ENCODE assay signal across 1 cellular context in genomic region chr11:75579841-75580240, GRCh38.
TF ChIP-seq lines count a peak whose summit lies in the region.

No MANE protein-coding gene starts in this region.

TF ChIP-seq in K562, 482 proteins besides CTCF, POLR2A, EP300 and RAD21:
- no peak for TF ChIP-seq DNMT1 (IDR thresholded peaks at IDR 0.05)
- TF ChIP-seq DACH1 (IDR thresholded peaks at IDR 0.05; ENCODE audit: partially characterized antibody), result no peak
- TF ChIP-seq, protein P1, sequence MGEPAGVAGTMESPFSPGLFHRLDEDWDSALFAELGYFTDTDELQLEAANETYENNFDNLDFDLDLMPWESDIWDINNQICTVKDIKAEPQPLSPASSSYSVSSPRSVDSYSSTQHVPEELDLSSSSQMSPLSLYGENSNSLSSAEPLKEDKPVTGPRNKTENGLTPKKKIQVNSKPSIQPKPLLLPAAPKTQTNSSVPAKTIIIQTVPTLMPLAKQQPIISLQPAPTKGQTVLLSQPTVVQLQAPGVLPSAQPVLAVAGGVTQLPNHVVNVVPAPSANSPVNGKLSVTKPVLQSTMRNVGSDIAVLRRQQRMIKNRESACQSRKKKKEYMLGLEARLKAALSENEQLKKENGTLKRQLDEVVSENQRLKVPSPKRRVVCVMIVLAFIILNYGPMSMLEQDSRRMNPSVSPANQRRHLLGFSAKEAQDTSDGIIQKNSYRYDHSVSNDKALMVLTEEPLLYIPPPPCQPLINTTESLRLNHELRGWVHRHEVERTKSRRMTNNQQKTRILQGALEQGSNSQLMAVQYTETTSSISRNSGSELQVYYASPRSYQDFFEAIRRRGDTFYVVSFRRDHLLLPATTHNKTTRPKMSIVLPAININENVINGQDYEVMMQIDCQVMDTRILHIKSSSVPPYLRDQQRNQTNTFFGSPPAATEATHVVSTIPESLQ (CRISPR knock-in tag; IDR thresholded peaks at IDR 0.05), result no peak
- TF ChIP-seq, protein P2, sequence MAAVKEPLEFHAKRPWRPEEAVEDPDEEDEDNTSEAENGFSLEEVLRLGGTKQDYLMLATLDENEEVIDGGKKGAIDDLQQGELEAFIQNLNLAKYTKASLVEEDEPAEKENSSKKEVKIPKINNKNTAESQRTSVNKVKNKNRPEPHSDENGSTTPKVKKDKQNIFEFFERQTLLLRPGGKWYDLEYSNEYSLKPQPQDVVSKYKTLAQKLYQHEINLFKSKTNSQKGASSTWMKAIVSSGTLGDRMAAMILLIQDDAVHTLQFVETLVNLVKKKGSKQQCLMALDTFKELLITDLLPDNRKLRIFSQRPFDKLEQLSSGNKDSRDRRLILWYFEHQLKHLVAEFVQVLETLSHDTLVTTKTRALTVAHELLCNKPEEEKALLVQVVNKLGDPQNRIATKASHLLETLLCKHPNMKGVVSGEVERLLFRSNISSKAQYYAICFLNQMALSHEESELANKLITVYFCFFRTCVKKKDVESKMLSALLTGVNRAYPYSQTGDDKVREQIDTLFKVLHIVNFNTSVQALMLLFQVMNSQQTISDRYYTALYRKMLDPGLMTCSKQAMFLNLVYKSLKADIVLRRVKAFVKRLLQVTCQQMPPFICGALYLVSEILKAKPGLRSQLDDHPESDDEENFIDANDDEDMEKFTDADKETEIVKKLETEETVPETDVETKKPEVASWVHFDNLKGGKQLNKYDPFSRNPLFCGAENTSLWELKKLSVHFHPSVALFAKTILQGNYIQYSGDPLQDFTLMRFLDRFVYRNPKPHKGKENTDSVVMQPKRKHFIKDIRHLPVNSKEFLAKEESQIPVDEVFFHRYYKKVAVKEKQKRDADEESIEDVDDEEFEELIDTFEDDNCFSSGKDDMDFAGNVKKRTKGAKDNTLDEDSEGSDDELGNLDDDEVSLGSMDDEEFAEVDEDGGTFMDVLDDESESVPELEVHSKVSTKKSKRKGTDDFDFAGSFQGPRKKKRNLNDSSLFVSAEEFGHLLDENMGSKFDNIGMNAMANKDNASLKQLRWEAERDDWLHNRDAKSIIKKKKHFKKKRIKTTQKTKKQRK (IDR thresholded peaks at IDR 0.05; ENCODE audit: borderline replicate concordance, low read depth, low read length), result no peak
- TF ChIP-seq, protein P3, sequence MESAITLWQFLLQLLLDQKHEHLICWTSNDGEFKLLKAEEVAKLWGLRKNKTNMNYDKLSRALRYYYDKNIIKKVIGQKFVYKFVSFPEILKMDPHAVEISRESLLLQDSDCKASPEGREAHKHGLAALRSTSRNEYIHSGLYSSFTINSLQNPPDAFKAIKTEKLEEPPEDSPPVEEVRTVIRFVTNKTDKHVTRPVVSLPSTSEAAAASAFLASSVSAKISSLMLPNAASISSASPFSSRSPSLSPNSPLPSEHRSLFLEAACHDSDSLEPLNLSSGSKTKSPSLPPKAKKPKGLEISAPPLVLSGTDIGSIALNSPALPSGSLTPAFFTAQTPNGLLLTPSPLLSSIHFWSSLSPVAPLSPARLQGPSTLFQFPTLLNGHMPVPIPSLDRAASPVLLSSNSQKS (CRISPR knock-in tag; IDR thresholded peaks at IDR 0.05), result no peak
- TF ChIP-seq NELFE (IDR thresholded peaks at IDR 0.05; ENCODE audit: insufficient read depth, insufficient read length), result no peak
- TF ChIP-seq BRD9 (IDR thresholded peaks at IDR 0.05; ENCODE audit: low read depth, partially characterized antibody), result no peak
- TF ChIP-seq PTTG1 (tag; IDR thresholded peaks at IDR 0.05; ENCODE audit: low read depth), result no peak
- TF ChIP-seq ZBTB11 (CRISPR knock-in tag; IDR thresholded peaks at IDR 0.05), result no peak
- TF ChIP-seq IFI16 (CRISPR knock-in tag; IDR thresholded peaks at IDR 0.05), result no peak
- no peak for TF ChIP-seq BRF1 (IDR thresholded peaks at IDR 0.05; ENCODE audit: borderline replicate concordance, extremely low read depth, insufficient read length)
- no peak for TF ChIP-seq SMARCB1 (IDR thresholded peaks at IDR 0.05; ENCODE audit: insufficient read length, low read depth)
- no peak for TF ChIP-seq TEAD2 (tag; IDR thresholded peaks at IDR 0.05)
- no peak for TF ChIP-seq HES1 (IDR thresholded peaks at IDR 0.05; ENCODE audit: low read depth)
